9 cellular contexts compared by ENCODE assay signal in the genomic region with DNA sequence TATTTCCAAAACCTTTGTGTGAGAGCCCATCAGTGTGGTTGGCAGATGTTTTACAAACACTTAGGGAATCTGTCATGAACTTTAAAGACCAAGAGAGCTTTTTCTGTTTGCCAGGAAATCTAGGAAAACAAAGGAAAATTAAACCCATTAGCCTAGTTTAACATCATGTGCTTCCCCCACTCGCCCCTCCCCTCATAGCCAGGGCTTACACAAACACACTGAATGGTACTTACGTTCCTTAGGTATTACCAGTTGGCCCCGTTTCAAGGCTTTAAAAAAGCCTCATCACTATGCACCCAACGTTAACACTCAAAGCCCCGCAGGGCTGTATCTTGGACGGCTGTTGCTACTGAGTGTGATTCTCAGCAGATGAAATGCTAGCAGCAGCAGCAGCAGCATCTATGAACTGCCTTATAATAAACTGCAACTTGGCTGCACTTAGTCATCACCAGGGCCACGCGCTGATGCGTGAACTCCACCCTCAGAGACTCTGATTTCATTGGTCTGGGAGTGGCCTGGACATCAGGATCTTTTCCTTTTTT. TPM values are rescaled to one million over a fixed set of nuclear protein-coding genes. Genes with fewer than 3 reads are reported as not detected.
DNase-seq lines count a peak whose midpoint lies in the region; ATAC-seq, FAIRE-seq and TF ChIP-seq lines count a peak whose summit lies in the region.
"Had no signal": no experiment of that assay in that cellular context is flagged by ENCODE, and none has a peak within 500 bp of the region (broad histone marks: within the 10 kb centered on the region; RNA-seq: fewer than 3 reads in every experiment).

No MANE protein-coding gene starts in this region.

- intact Hi-C loops in Right ventricle myocardium superior (cut with DNase I) (no loop called here), left ventricle myocardium inferior (cut with micrococcal nuclease) (no loop called here)

- DNase-seq in Right ventricle myocardium superior, result peak; percentile 52
- no peak for DNase-seq in left ventricle myocardium inferior
- DNase-seq in NCI-H1930 (lab: John Stamatoyannopoulos, UW), result peak; percentile 46 to 71
- peak; percentile 33 to 39 for DNase-seq in activated CD4-positive, alpha-beta T cell treated with anti-CD3 and anti-CD28 coated beads, Interleukin-2, amount 50 U/mL, for 48 hours
- peak; percentile 81 for DNase-seq in right atrium auricular region (ENCODE audit: low spot score)
- peak; percentile 17 for DNase-seq in urothelium cell line (ENCODE audit: low spot score)
- DNase-seq in middle frontal gyrus (ENCODE audit: extremely low spot score, low spot score), result no peak
- DNase-seq in stimulated activated CD4-positive, alpha-beta T cell treated with anti-CD3 and anti-CD28 coated beads, Interleukin-4, amount 100 ng/mL, for 24 hours, result no peak

- H3K4me3 ChIP-seq in left ventricle myocardium inferior (no peak overlapping the region), right atrium auricular region (no peak overlapping the region)

- TF ChIP-seq CTCF in left ventricle myocardium inferior (IDR thresholded peaks at IDR 0.05; ENCODE audit: borderline replicate concordance) (no peak), right atrium auricular region (IDR thresholded peaks at IDR 0.05) (no peak)

- no peak for FAIRE-seq in urothelium cell line (lab: Jason Lieb, UNC)
- FAIRE-seq: GM18507 had no signal

- H3K4me1 ChIP-seq in left ventricle myocardium inferior (peaks cover 18% of the 10 kb centered on the region), right atrium auricular region (no peaks in the 10 kb centered on the region)

- H3K36me3 ChIP-seq in left ventricle myocardium inferior (no peaks in the 10 kb centered on the region), right atrium auricular region (no peaks in the 10 kb centered on the region)

- H3K9me3 ChIP-seq in left ventricle myocardium inferior (replicated peaks) (no peaks in the 10 kb centered on the region), right atrium auricular region (no peaks in the 10 kb centered on the region)

- H3K27me3 ChIP-seq in left ventricle myocardium inferior (ENCODE audit: low read depth) (no peaks in the 10 kb centered on the region), right atrium auricular region (no peaks in the 10 kb centered on the region)

- ATAC-seq in Right ventricle myocardium superior (ENCODE audit: poor library complexity), result peak; percentile 29

- no peak overlapping the region for H3K27ac ChIP-seq in left ventricle myocardium inferior (replicated peaks)
- no peak overlapping the region for H3K27ac ChIP-seq in right atrium auricular region

RNA-seq across cellular contexts. Expression of a gene that starts 20.1 kb away (rescaled TPM):
- total RNA-seq in Right ventricle myocardium superior, result 3.3 TPM
- total RNA-seq in left ventricle myocardium inferior, result 4.6 TPM
- 10 to 100 TPM in 1 of 2 donors, 1 to 10 TPM in 1; 4.2 to 10.3 TPM for total RNA-seq in right atrium auricular region

Comparison
In these comparisons a context has a peak if more than half of its experiments do, and no peak if none do; other contexts are left out.
1. DNase-seq: peak in Right ventricle myocardium superior (single experiment), NCI-H1930 (2 of 2), activated CD4-positive, alpha-beta T cell treated with anti-CD3 and anti-CD28 coated beads, Interleukin-2, amount 50 U/mL, for 48 hours (2 of 2), right atrium auricular region (single experiment) and urothelium cell line (single experiment); none in left ventricle myocardium inferior (single experiment), middle frontal gyrus (single experiment) and stimulated activated CD4-positive, alpha-beta T cell treated with anti-CD3 and anti-CD28 coated beads, Interleukin-4, amount 100 ng/mL, for 24 hours (single experiment).